ENCODE assay signal across 1 cellular context in genomic region chr6:7311920-7312615, GRCh38.
A peak's percentile ranks its signal among the peaks of the same experiment; 100 is the strongest.
TF ChIP-seq lines count a peak whose summit lies in the region.

No MANE protein-coding gene starts in this region.

TF ChIP-seq in K562, 482 proteins besides CTCF, POLR2A, EP300 and RAD21 (continued from another document):
- TF ChIP-seq NKRF (IDR thresholded peaks at IDR 0.05; ENCODE audit: borderline replicate concordance) (peak; percentile 97), CREM (IDR thresholded peaks at IDR 0.05; ENCODE audit: low read depth) (no peak; the same call in 1 of the 2 replicates), STAT5B (CRISPR knock-in tag; IDR thresholded peaks at IDR 0.05) (no peak), MLLT1 (IDR thresholded peaks at IDR 0.05) (peak in 1 of 2 experiments; percentile 74; a peak in 2 of 4 replicates), HDGF (IDR thresholded peaks at IDR 0.05) (0 out of 2 replicates have a peak, but pooled peaks have one; percentile 80), NCOA6 (IDR thresholded peaks at IDR 0.05) (no peak), MAFG (tag; conservative IDR thresholded peaks at IDR 0.05) (no peak), CXXC5 (CRISPR knock-in tag; IDR thresholded peaks at IDR 0.05) (no peak), GMEB1 (CRISPR knock-in tag; IDR thresholded peaks at IDR 0.05) (no peak), NR3C1 (CRISPR knock-in tag; IDR thresholded peaks at IDR 0.05) (no peak), U2AF2 (optimal IDR thresholded peaks at IDR 0.05; ENCODE audit: low read depth, low read length) (no peak), STAG1 (CRISPR knock-in tag; IDR thresholded peaks at IDR 0.05; ENCODE audit: borderline replicate concordance) (no peak), ARHGAP35 (IDR thresholded peaks at IDR 0.05; ENCODE audit: partially characterized antibody) (no peak), ZNF407 (IDR thresholded peaks at IDR 0.05; ENCODE audit: low read depth) (0 out of 2 replicates have a peak, but pooled peaks have one; percentile 17), SAP30 (IDR thresholded peaks at IDR 0.05; ENCODE audit: borderline replicate concordance, insufficient read depth, low read depth, low read length, poor library complexity, severe bottlenecking) (peak; percentile 99), SNAPC5 (CRISPR knock-in tag; IDR thresholded peaks at IDR 0.05) (no peak), FOS (IDR thresholded peaks at IDR 0.05; ENCODE audit: extremely low read depth, insufficient read length) (no peak), ETV1 (tag; conservative IDR thresholded peaks at IDR 0.05; ENCODE audit: low read depth) (no peak), CCNT2 (IDR thresholded peaks at IDR 0.05; ENCODE audit: borderline replicate concordance, extremely low read depth, insufficient read length, low read depth, low read length) (no peak), ZNF12 (CRISPR knock-in tag; IDR thresholded peaks at IDR 0.05) (no peak), ZNF699 (CRISPR knock-in tag; IDR thresholded peaks at IDR 0.05; ENCODE audit: insufficient replicate concordance) (no peak), ZBTB2 (IDR thresholded peaks at IDR 0.05) (no peak; the same call in 1 of the 2 replicates), ZNF77 (CRISPR knock-in tag; IDR thresholded peaks at IDR 0.05) (no peak), GABPB2 (CRISPR knock-in tag; conservative IDR thresholded peaks at IDR 0.05) (no peak), RBFOX2 (IDR thresholded peaks at IDR 0.05; ENCODE audit: low read depth, low read length) (no peak), POLR2H (tag; IDR thresholded peaks at IDR 0.05; ENCODE audit: low read depth) (0 out of 2 replicates have a peak, but pooled peaks have one; percentile 27)
